In the genomic region with DNA sequence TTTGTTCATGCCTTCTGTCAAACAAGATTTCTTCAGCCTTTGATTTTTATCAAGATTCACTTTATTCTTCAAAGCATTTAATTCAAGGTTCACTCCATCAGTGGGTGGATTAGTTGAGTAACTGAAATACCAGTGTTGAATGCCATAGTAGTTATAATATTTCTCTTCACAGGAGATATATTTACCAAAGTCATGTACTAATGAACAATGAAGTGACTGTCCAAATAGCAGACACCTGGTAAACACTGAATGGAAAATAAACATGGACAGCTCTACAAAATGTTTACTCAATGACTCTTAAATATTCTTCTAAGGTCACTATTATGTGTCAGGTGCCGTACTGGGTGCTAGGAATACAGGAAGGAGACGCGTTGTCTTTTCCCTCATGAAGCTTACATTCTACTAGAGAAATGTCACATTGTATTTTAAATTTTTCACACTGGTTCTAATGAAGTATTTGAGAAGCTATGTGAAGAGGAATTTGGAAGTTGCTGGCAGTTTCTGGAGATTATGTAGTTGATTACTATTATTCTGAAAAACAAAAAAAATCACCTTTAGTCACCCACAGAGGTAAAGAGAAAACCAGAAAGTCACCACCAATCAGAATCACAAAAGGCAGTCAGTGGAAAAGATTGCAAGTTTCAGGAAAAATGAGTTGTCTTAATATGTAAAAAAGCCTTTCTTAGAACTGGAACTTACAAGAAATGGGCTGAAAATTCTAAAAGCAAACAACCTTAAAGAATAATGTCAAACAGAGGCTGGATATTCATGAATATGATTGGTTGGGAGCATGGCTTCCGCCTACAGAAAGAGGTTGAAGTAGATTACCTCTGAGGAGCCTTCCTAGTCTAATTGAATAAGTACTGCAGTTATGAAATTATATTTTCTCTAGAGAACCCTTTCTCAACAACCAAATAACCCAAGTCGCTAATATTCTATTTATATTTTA, we compare ENCODE assay signal across 1 cellular context.
TF ChIP-seq lines count a peak whose summit lies in the region.

No MANE protein-coding gene starts in this region.

TF ChIP-seq in GM23338, 12 proteins besides CTCF, POLR2A, EP300 and RAD21 (continued from another document):
- TF ChIP-seq, protein P1, sequence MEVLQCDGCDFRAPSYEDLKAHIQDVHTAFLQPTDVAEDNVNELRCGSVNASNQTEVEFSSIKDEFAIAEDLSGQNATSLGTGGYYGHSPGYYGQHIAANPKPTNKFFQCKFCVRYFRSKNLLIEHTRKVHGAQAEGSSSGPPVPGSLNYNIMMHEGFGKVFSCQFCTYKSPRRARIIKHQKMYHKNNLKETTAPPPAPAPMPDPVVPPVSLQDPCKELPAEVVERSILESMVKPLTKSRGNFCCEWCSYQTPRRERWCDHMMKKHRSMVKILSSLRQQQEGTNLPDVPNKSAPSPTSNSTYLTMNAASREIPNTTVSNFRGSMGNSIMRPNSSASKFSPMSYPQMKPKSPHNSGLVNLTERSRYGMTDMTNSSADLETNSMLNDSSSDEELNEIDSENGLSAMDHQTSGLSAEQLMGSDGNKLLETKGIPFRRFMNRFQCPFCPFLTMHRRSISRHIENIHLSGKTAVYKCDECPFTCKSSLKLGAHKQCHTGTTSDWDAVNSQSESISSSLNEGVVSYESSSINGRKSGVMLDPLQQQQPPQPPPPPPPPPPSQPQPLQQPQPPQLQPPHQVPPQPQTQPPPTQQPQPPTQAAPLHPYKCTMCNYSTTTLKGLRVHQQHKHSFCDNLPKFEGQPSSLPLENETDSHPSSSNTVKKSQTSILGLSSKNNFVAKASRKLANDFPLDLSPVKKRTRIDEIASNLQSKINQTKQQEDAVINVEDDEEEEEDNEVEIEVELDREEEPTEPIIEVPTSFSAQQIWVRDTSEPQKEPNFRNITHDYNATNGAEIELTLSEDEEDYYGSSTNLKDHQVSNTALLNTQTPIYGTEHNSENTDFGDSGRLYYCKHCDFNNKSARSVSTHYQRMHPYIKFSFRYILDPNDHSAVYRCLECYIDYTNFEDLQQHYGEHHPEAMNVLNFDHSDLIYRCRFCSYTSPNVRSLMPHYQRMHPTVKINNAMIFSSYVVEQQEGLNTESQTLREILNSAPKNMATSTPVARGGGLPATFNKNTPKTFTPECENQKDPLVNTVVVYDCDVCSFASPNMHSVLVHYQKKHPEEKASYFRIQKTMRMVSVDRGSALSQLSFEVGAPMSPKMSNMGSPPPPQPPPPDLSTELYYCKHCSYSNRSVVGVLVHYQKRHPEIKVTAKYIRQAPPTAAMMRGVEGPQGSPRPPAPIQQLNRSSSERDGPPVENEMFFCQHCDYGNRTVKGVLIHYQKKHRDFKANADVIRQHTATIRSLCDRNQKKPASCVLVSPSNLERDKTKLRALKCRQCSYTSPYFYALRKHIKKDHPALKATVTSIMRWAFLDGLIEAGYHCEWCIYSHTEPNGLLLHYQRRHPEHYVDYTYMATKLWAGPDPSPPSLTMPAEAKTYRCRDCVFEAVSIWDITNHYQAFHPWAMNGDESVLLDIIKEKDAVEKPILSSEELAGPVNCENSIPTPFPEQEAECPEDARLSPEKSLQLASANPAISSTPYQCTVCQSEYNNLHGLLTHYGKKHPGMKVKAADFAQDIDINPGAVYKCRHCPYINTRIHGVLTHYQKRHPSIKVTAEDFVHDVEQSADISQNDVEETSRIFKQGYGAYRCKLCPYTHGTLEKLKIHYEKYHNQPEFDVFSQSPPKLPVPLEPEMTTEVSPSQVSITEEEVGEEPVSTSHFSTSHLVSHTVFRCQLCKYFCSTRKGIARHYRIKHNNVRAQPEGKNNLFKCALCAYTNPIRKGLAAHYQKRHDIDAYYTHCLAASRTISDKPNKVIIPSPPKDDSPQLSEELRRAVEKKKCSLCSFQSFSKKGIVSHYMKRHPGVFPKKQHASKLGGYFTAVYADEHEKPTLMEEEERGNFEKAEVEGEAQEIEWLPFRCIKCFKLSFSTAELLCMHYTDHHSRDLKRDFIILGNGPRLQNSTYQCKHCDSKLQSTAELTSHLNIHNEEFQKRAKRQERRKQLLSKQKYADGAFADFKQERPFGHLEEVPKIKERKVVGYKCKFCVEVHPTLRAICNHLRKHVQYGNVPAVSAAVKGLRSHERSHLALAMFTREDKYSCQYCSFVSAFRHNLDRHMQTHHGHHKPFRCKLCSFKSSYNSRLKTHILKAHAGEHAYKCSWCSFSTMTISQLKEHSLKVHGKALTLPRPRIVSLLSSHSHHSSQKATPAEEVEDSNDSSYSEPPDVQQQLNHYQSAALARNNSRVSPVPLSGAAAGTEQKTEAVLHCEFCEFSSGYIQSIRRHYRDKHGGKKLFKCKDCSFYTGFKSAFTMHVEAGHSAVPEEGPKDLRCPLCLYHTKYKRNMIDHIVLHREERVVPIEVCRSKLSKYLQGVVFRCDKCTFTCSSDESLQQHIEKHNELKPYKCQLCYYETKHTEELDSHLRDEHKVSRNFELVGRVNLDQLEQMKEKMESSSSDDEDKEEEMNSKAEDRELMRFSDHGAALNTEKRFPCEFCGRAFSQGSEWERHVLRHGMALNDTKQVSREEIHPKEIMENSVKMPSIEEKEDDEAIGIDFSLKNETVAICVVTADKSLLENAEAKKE (CRISPR knock-in tag; IDR thresholded peaks at IDR 0.05), result no peak
- no peak for TF ChIP-seq ZNF114 (CRISPR knock-in tag; IDR thresholded peaks at IDR 0.05)
- no peak for TF ChIP-seq EZH2 (IDR thresholded peaks at IDR 0.05; ENCODE audit: low read depth, unreplicated experiment)
- TF ChIP-seq ZNF331 (CRISPR knock-in tag; IDR thresholded peaks at IDR 0.05; ENCODE audit: low read depth), result no peak
- no peak for TF ChIP-seq JUNB (IDR thresholded peaks at IDR 0.05; ENCODE audit: unreplicated experiment)
- no peak for TF ChIP-seq POLR2AphosphoS5 (IDR thresholded peaks at IDR 0.05; ENCODE audit: low read depth)
- TF ChIP-seq, protein P2, sequence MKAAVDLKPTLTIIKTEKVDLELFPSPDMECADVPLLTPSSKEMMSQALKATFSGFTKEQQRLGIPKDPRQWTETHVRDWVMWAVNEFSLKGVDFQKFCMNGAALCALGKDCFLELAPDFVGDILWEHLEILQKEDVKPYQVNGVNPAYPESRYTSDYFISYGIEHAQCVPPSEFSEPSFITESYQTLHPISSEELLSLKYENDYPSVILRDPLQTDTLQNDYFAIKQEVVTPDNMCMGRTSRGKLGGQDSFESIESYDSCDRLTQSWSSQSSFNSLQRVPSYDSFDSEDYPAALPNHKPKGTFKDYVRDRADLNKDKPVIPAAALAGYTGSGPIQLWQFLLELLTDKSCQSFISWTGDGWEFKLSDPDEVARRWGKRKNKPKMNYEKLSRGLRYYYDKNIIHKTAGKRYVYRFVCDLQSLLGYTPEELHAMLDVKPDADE (IDR thresholded peaks at IDR 0.05), result no peak
